Comparison of ENCODE assay signal across 10 cellular contexts in the genomic region with DNA sequence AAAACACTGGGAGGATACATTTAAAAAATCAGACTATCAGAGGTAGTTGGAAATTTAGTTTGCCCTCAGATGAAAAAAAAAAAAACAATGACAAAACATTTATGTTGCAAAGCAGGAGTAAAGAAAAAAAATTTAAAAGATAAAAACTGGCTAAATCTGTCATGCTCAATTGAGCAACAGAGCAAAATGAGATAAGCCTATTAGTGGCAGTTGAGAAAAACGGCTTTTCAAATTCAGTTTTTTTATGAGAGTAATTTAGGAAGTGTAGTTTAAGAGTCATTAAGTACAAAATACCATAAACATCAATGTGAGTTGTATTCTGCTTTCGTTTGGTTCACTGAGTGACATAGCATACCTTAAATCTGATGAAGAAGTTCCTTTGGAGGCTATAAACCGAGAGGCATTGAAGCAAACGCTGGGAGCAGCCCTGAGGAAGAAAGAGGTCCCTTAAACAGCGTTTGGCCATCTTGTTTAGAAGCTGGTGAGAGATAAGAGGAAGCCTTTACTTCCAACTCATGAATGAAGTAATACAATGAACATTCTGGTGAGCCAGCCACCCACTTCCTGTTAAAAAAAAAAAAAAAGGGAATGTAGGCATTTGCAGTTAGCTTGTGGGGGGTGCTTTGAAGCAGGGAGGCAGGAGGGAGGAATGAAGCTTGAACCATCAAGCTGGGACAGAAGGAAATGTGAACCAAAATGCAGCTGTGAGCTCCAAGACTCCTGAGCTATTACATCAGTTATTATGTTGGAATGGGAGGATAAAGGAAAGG.
DNase-seq lines count a peak whose midpoint lies in the region; ATAC-seq, FAIRE-seq and TF ChIP-seq lines count a peak whose summit lies in the region.
"Had no signal": no experiment of that assay in that cellular context is flagged by ENCODE, and none has a peak within 500 bp of the region (broad histone marks: within the 10 kb centered on the region; RNA-seq: fewer than 3 reads in every experiment).

No MANE protein-coding gene starts in this region.

- 70% methylated on average over 5 of the region's 5 CpGs; no CpG with 5 or more reads in 1 of the 2 experiments for WGBS in H1 (ENCODE audit: extremely low coverage in 1 of 2, insufficient coverage in 1 of 2, insufficient read length in 1 of 2, insufficient replicate concordance in 2 of 2, low coverage in 1 of 2, low lambda C conversion rate in 2 of 2, missing lambda C conversion rate in 1 of 2), 2 experiments

- peak overlapping the region; percentile 86 for H2AFZ ChIP-seq in H1 (ENCODE audit: low read length)

- DNase-seq in CMK (ENCODE audit: low read depth): peak; percentile 53
- peak; percentile 28 to 74 for DNase-seq in NOMO-1 (lab: John Stamatoyannopoulos, UW; ENCODE audit: unreplicated experiment in 2 of 2)
- no peak for DNase-seq in H1 (ENCODE audit: low read depth in 1 of 2, low spot score in 2 of 2)
- peak; percentile 51 for DNase-seq in myocyte (ENCODE audit: low read depth)
- no peak for DNase-seq in GM19238 (ENCODE audit: insufficient read length, low spot score)
- DNase-seq: activated T-cell treated with anti-CD3 and anti-CD28 coated beads, Interleukin-2, amount 50 U/mL, for 4 hours; NCI-H774 had no signal

- H3K4ac ChIP-seq in H1 (replicated peaks; ENCODE audit: insufficient read length, low read depth, low read length): no peak overlapping the region

- H3K56ac ChIP-seq in H1 (replicated peaks; ENCODE audit: insufficient read length, low read depth, low read length): no peak overlapping the region

- CTCF ChIA-PET in H1 (lab: Charles Lee; ENCODE audit: partially characterized antibody): interaction anchor here (0.8 kb wide), 1 partner anchor 1371 kb away, joined by 3 read pairs; no protein-coding TSS in a partner anchor

- no peak overlapping the region for H4K5ac ChIP-seq in H1 (ENCODE audit: insufficient read length, low read depth, low read length)

- no peak overlapping the region for H3K4me3 ChIP-seq in H1 (ENCODE audit: extremely low read depth in 1 of 4, insufficient read depth in 2 of 4, low read depth in 3 of 4, low read length in 4 of 4)

- no peak overlapping the region for H2AK5ac ChIP-seq in H1 (ENCODE audit: low read depth, low read length)

- no peak overlapping the region for H2BK120ac ChIP-seq in H1 (replicated peaks; ENCODE audit: low read depth, low read length)

- no peaks in the 10 kb centered on the region for H3K23me2 ChIP-seq in H1 (ENCODE audit: low read depth, low read length)

- no peak overlapping the region for H3K18ac ChIP-seq in H1 (ENCODE audit: extremely low read depth, low read length)

- no peaks in the 10 kb centered on the region for H3K27me3 ChIP-seq in H1 (replicated peaks in 1 of 4; ENCODE audit: control insufficient read depth in 3 of 4, extremely low read depth in 1 of 4, insufficient read depth in 3 of 4, low read length in 3 of 4)

- H3K14ac ChIP-seq in H1 (ENCODE audit: insufficient read length): no peak overlapping the region

- H2BK12ac ChIP-seq in H1 (ENCODE audit: low read depth, low read length): no peak overlapping the region

- no peaks in the 10 kb centered on the region for H3K36me3 ChIP-seq in H1 (ENCODE audit: control insufficient read depth in 2 of 4, insufficient read depth in 4 of 4, low read length in 3 of 4)

- H4K8ac ChIP-seq in H1 (ENCODE audit: extremely low read depth, insufficient read depth, low read length): no peak overlapping the region

- no peak overlapping the region for H2BK5ac ChIP-seq in H1 (ENCODE audit: low read depth, low read length)

- POLR2A ChIA-PET in H1 (lab: Charles Lee; ENCODE audit: partially characterized antibody): interaction anchor here (0.6 kb wide), 1 partner anchor 8 kb away, joined by 3 read pairs; no protein-coding TSS in a partner anchor

- ATAC-seq in GM18868 (IDR thresholded peaks at IDR 0.05; ENCODE audit: unreplicated experiment): no peak
- no peak for ATAC-seq in HG03045 (IDR thresholded peaks at IDR 0.05; ENCODE audit: unreplicated experiment)
- ATAC-seq in HG02642 (IDR thresholded peaks at IDR 0.05; ENCODE audit: poor library complexity, unreplicated experiment): no peak
- ATAC-seq: activated T-cell treated with anti-CD3 and anti-CD28 coated beads, Interleukin-2, amount 50 U/mL, for 4 hours had no signal

- H3K79me2 ChIP-seq in H1 (ENCODE audit: control insufficient read depth in 1 of 2, insufficient read depth in 2 of 2, low read length in 2 of 2): no peaks in the 10 kb centered on the region

- H3K9me3 ChIP-seq in H1 (ENCODE audit: insufficient read depth in 2 of 2, low read depth in 1 of 2, low read length in 1 of 2): no peaks in the 10 kb centered on the region

- H4K91ac ChIP-seq in H1 (replicated peaks; ENCODE audit: insufficient read length, low read length): no peak overlapping the region

- TF ChIP-seq RAD21 in H1 (IDR thresholded peaks at IDR 0.05 in 1 of 2, conservative IDR thresholded peaks at IDR 0.05 in 1 of 2; ENCODE audit: low read depth in 2 of 2, low read length in 2 of 2): no peak

- no peak overlapping the region for H3K9ac ChIP-seq in H1 (replicated peaks in 1 of 4; ENCODE audit: extremely low read depth in 1 of 4, low read depth in 3 of 4, low read length in 3 of 4)

- peaks cover 0 to 3% (median 0%) of the 10 kb centered on the region in 4 experiments; a peak in 1 of 7 replicates for H3K4me1 ChIP-seq in H1 (replicated peaks in 1 of 4; ENCODE audit: control insufficient read depth in 3 of 4, insufficient read depth in 4 of 4, low read length in 3 of 4)

- no peak for FAIRE-seq in H1 (lab: Jason Lieb, UNC)

- H2BK15ac ChIP-seq in H1 (ENCODE audit: low read length): no peak overlapping the region

- TF ChIP-seq CTCF in H1 (IDR thresholded peaks at IDR 0.05; ENCODE audit: control extremely low read depth in 1 of 3, insufficient read depth in 1 of 3, low read depth in 1 of 3, low read length in 3 of 3): no peak

- H2BK20ac ChIP-seq in H1 (ENCODE audit: low read length): no peak overlapping the region

- no peaks in the 10 kb centered on the region for H3K79me1 ChIP-seq in H1 (ENCODE audit: low read depth, low read length)

- no peak overlapping the region for H3K23ac ChIP-seq in H1 (ENCODE audit: insufficient read length)

- no peaks in the 10 kb centered on the region for H4K20me1 ChIP-seq in H1 (replicated peaks in 1 of 2; ENCODE audit: control insufficient read depth in 1 of 2, insufficient read depth in 2 of 2, low read length in 2 of 2)

- no peak for TF ChIP-seq POLR2A in H1 (IDR thresholded peaks at IDR 0.05; ENCODE audit: control extremely low read depth in 1 of 2, low read depth in 2 of 2, low read length in 2 of 2)

- no peak overlapping the region for H3K27ac ChIP-seq in H1 (ENCODE audit: low read depth, low read length)

- H3K4me2 ChIP-seq in H1 (ENCODE audit: insufficient read depth in 1 of 2, low read depth in 2 of 2, low read length in 2 of 2): no peak overlapping the region

- no peak for TF ChIP-seq EP300 in H1 (IDR thresholded peaks at IDR 0.05; ENCODE audit: borderline replicate concordance in 1 of 2, low read depth in 2 of 2, low read length in 2 of 2)

TF ChIP-seq in H1, 55 proteins besides CTCF, POLR2A, EP300 and RAD21:
- TF ChIP-seq SP4 (IDR thresholded peaks at IDR 0.05; ENCODE audit: low read length): no peak
- TF ChIP-seq SP1 (IDR thresholded peaks at IDR 0.05; ENCODE audit: low read depth, low read length): no peak
- no peak for TF ChIP-seq TEAD4 (IDR thresholded peaks at IDR 0.05; ENCODE audit: low read depth, low read length)
- TF ChIP-seq RBBP5 (IDR thresholded peaks at IDR 0.05; ENCODE audit: borderline replicate concordance, low read depth, low read length): no peak
- TF ChIP-seq HDAC6 (IDR thresholded peaks at IDR 0.05; ENCODE audit: low read depth, low read length): no peak
- no peak for TF ChIP-seq BRCA1 (IDR thresholded peaks at IDR 0.05; ENCODE audit: low read depth, low read length)
- TF ChIP-seq RFX5 (IDR thresholded peaks at IDR 0.05; ENCODE audit: borderline replicate concordance, low read depth, low read length): no peak
- TF ChIP-seq FOSL1 (IDR thresholded peaks at IDR 0.05; ENCODE audit: insufficient read depth, low read depth, low read length): no peak
- TF ChIP-seq, protein P1, sequence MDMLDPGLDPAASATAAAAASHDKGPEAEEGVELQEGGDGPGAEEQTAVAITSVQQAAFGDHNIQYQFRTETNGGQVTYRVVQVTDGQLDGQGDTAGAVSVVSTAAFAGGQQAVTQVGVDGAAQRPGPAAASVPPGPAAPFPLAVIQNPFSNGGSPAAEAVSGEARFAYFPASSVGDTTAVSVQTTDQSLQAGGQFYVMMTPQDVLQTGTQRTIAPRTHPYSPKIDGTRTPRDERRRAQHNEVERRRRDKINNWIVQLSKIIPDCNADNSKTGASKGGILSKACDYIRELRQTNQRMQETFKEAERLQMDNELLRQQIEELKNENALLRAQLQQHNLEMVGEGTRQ (IDR thresholded peaks at IDR 0.05; ENCODE audit: low read length): no peak
- TF ChIP-seq BCL11A (IDR thresholded peaks at IDR 0.05; ENCODE audit: low read depth in 2 of 2, low read length in 2 of 2): no peak
- no peak for TF ChIP-seq SAP30 (IDR thresholded peaks at IDR 0.05; ENCODE audit: insufficient read depth, insufficient replicate concordance, low read length)
- no peak for TF ChIP-seq TBP (IDR thresholded peaks at IDR 0.05; ENCODE audit: low read depth, low read length)
- no peak for TF ChIP-seq TAF7 (optimal IDR thresholded peaks at IDR 0.05; ENCODE audit: borderline replicate concordance, low read depth, low read length)
- no peak for TF ChIP-seq YY1 (IDR thresholded peaks at IDR 0.05; ENCODE audit: low read depth, low read length)
- no peak for TF ChIP-seq TCF12 (IDR thresholded peaks at IDR 0.05; ENCODE audit: low read depth, low read length)
- TF ChIP-seq CREB1 (IDR thresholded peaks at IDR 0.05): no peak

Comparison
In these comparisons a context has a peak if more than half of its experiments do, and no peak if none do; other contexts are left out.
1. DNase-seq: peak in CMK (single experiment), NOMO-1 (2 of 2) and myocyte (single experiment); none in H1 (0 of 2) and GM19238 (single experiment).